In the genomic region with DNA sequence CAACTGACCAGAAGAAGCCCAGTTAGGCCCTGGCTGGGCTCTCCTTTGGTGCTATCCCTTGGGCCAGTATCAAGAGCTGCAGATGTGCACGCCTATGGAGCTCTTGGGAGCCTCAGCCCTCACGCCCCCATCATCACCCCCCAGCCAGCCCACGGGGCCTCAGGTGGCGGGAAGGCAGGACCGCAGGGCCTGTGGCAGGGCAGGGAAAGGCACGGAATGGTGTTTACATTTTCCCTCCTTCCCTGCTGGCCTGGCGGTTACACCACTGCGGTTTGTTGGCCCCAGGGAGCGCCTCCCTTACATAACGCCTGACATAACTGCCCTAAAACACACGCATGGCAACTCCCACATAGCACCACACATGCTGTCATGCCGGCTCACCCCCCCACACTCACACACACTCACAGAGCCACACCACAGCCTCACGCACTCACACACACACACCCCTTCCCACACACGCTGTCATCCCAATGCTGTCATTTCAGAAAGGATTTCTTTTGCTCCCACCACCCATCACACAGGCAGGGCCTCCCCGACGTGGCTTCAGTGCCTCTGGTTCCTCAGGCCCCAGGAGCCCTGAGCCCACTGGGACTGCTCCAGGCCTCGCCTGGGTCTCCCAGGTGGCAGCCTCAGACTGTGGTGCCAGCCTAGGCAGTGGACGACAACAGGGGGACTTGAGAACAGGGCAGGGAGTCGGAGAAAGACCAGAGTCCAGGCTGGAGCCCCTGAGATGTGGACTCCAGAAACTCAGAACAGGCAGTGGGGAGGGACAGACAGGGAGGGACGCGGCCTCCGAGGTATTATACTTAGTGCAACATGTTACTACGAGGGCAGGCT, we compare ENCODE assay signal across 1 cellular context.
TF ChIP-seq lines count a peak whose summit lies in the region.

No MANE protein-coding gene starts in this region.

TF ChIP-seq in K562, 482 proteins besides CTCF, POLR2A, EP300 and RAD21 (continued from another document):
- TF ChIP-seq GTF3C2 (IDR thresholded peaks at IDR 0.05; ENCODE audit: borderline replicate concordance, extremely low read depth, insufficient read length) (no peak), HMGN3 (IDR thresholded peaks at IDR 0.05; ENCODE audit: borderline replicate concordance, extremely low read depth, insufficient read length, low read depth, low read length) (peak; percentile 41), MTA3 (IDR thresholded peaks at IDR 0.05; ENCODE audit: borderline replicate concordance) (0 out of 2 replicates have a peak, but pooled peaks have one; percentile 9), LARP7 (IDR thresholded peaks at IDR 0.05) (peak; percentile 83), SP1 (CRISPR knock-in tag; IDR thresholded peaks at IDR 0.05) (peak; percentile 62; the same call in 1 of the 2 replicates), MAZ (CRISPR knock-in tag; conservative IDR thresholded peaks at IDR 0.05 in 1 of 2, IDR thresholded peaks at IDR 0.05 in 1 of 2) (peak; percentile 40 to 83; a peak in 2 of 4 replicates), CBX3 (IDR thresholded peaks at IDR 0.05; ENCODE audit: borderline replicate concordance in 1 of 2, low read length in 2 of 2) (peak in 1 of 2 experiments; percentile 32; a peak in 1 of 3 replicates), GMEB1 (CRISPR knock-in tag; IDR thresholded peaks at IDR 0.05) (peak; percentile 35; the same call in 1 of the 2 replicates), NFRKB (IDR thresholded peaks at IDR 0.05; ENCODE audit: low read depth) (peak; percentile 69; the same call in 1 of the 2 replicates), RCOR1 (IDR thresholded peaks at IDR 0.05; ENCODE audit: borderline replicate concordance in 1 of 2, low read depth in 2 of 2, low read length in 2 of 2) (0 out of 4 replicates have a peak, but pooled peaks of 1 of the 2 experiments have one; percentile 48), EHMT2 (IDR thresholded peaks at IDR 0.05) (no peak), HDGF (IDR thresholded peaks at IDR 0.05) (peak; percentile 79; the same call in 1 of the 2 replicates), RNF2 (IDR thresholded peaks at IDR 0.05) (peak; percentile 87; the same call in 1 of the 2 replicates), STAG1 (CRISPR knock-in tag; IDR thresholded peaks at IDR 0.05; ENCODE audit: borderline replicate concordance) (no peak), SMAD1 (IDR thresholded peaks at IDR 0.05; ENCODE audit: low read depth, low read length, partially characterized antibody) (peak; percentile 88), HLTF (IDR thresholded peaks at IDR 0.05) (0 out of 2 replicates have a peak, but pooled peaks have one; percentile 67), BCLAF1 (IDR thresholded peaks at IDR 0.05; ENCODE audit: borderline replicate concordance in 1 of 2, control insufficient read depth in 1 of 2, low read depth in 2 of 2, low read length in 1 of 2) (0 out of 4 replicates have a peak, but pooled peaks of 1 of the 2 experiments have one; percentile 30), CBFB (CRISPR knock-in tag; IDR thresholded peaks at IDR 0.05) (peak; percentile 85), MNT (conservative IDR thresholded peaks at IDR 0.05) (peak; percentile 77 to 85), PHF20 (IDR thresholded peaks at IDR 0.05; ENCODE audit: partially characterized antibody) (peak; percentile 91), HDAC2 (IDR thresholded peaks at IDR 0.05) (peak; percentile 52; the same call in 1 of the 2 replicates), DPF2 (IDR thresholded peaks at IDR 0.05) (peak; percentile 74)
